8 cellular contexts compared by ENCODE assay signal in genomic region chr11:125164422-125165110, GRCh38. TPM values are rescaled to one million over a fixed set of nuclear protein-coding genes. Genes with fewer than 3 reads are reported as not detected.
DNase-seq lines count a peak whose midpoint lies in the region; ATAC-seq and TF ChIP-seq lines count a peak whose summit lies in the region.

A gene with protein sequence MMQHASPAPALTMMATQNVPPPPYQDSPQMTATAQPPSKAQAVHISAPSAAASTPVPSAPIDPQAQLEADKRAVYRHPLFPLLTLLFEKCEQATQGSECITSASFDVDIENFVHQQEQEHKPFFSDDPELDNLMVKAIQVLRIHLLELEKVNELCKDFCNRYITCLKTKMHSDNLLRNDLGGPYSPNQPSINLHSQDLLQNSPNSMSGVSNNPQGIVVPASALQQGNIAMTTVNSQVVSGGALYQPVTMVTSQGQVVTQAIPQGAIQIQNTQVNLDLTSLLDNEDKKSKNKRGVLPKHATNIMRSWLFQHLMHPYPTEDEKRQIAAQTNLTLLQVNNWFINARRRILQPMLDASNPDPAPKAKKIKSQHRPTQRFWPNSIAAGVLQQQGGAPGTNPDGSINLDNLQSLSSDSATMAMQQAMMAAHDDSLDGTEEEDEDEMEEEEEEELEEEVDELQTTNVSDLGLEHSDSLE (plus strand): TSS chr11:125164751. CDS start chr11:125351306, 186,555 bp downstream.

- intact Hi-C loops in activated CD4-positive, alpha-beta T cell treated with anti-CD3 and anti-CD28 coated beads for 36 hours (cut with DNase I, micrococcal nuclease): loop anchor here (1.0 to 10.0 kb wide), 6 partner anchors 54 to 710 kb away; partner anchors contain the start of genes SIAE (in 1 of the 2), SPA17 (in 1 of the 2) and TMEM218 (in 1 of the 2)
- intact Hi-C loops in colonic mucosa (cut with DNase I) (loop anchor here (5.0 kb wide), 1 partner anchor 183 kb away; no protein-coding TSS in a partner anchor), left colon (cut with DNase I, micrococcal nuclease) (loop anchor here in 1 of 2 donors (5.0 kb wide), 1 partner anchor 183 kb away; no protein-coding TSS in a partner anchor)

- DNase-seq in NCI-H1436 (lab: John Stamatoyannopoulos, UW): peak; percentile 34
- no peak for DNase-seq in NCI-H1436 treated with DMSO at 0.1 percent for 48 hours (lab: John Stamatoyannopoulos, UW)
- DNase-seq in NCI-H1048 (lab: John Stamatoyannopoulos, UW): peak; percentile 72
- peak; percentile 83 for DNase-seq in activated CD4-positive, alpha-beta T cell treated with anti-CD3 and anti-CD28 coated beads for 36 hours
- DNase-seq in colonic mucosa: peak; percentile 65
- peak; percentile 44 to 70 for DNase-seq in left colon
- DNase-seq in stimulated activated CD4-positive, alpha-beta T cell treated with anti-CD3 and anti-CD28 coated beads, Interleukin-1b, Interleukin-23, amount 100 ng/mL, for 48 hours: peak; percentile 76

- peaks cover 18% of the 10 kb centered on the region for H3K4me1 Mint-ChIP-seq in activated CD4-positive, alpha-beta T cell treated with anti-CD3 and anti-CD28 coated beads for 36 hours

- peak within 1 kb of the TSS in 1 of 2 donors; percentile 53 for H3K9ac ChIP-seq in colonic mucosa (ENCODE audit: low read depth in 2 of 2, low read length in 2 of 2)

- H3K27ac ChIP-seq in colonic mucosa: peak within 1 kb of the TSS; percentile 44

- peak; percentile 85 for ATAC-seq in activated CD4-positive, alpha-beta T cell treated with anti-CD3 and anti-CD28 coated beads for 36 hours
- ATAC-seq in left colon (peak; percentile 78), HG03196 (IDR thresholded peaks at IDR 0.05; ENCODE audit: unreplicated experiment) (no peak)

- POLR2A ChIA-PET in activated CD4-positive, alpha-beta T cell treated with anti-CD3 and anti-CD28 coated beads for 36 hours (lab: Charles Lee): no interaction called here

- peaks cover 33% of the 10 kb centered on the region for H3K27me3 ChIP-seq in colonic mucosa

- no peaks in the 10 kb centered on the region for H3K36me3 Mint-ChIP-seq in activated CD4-positive, alpha-beta T cell treated with anti-CD3 and anti-CD28 coated beads for 36 hours (ENCODE audit: low read depth)

- no peaks in the 10 kb centered on the region for H3K9me3 Mint-ChIP-seq in activated CD4-positive, alpha-beta T cell treated with anti-CD3 and anti-CD28 coated beads for 36 hours (ENCODE audit: low read depth)

- H3K4me3 Mint-ChIP-seq in activated CD4-positive, alpha-beta T cell treated with anti-CD3 and anti-CD28 coated beads for 36 hours: peak within 1 kb of the TSS; percentile 77

- H3K27me3 Mint-ChIP-seq in activated CD4-positive, alpha-beta T cell treated with anti-CD3 and anti-CD28 coated beads for 36 hours: peaks cover 53% of the 10 kb centered on the region

- H3K9me3 ChIP-seq in colonic mucosa: no peaks in the 10 kb centered on the region

- peak; percentile 35 for TF ChIP-seq CTCF in colonic mucosa (IDR thresholded peaks at IDR 0.05)

- H3K36me3 ChIP-seq in colonic mucosa: no peaks in the 10 kb centered on the region

- CTCF ChIA-PET in activated CD4-positive, alpha-beta T cell treated with anti-CD3 and anti-CD28 coated beads for 36 hours (lab: Charles Lee): interaction anchor here (0.5 to 1.0 kb wide), 2 partner anchors 9 to 343 kb away, joined by 3 to 4 read pairs; no protein-coding TSS in a partner anchor

- no peaks in the 10 kb centered on the region for H3K4me1 ChIP-seq in colonic mucosa

- peak within 1 kb of the TSS; percentile 49 for H3K4me3 ChIP-seq in colonic mucosa

- peak within 1 kb of the TSS; percentile 51 for H3K27ac Mint-ChIP-seq in activated CD4-positive, alpha-beta T cell treated with anti-CD3 and anti-CD28 coated beads for 36 hours

RNA-seq across cellular contexts. Expression of the gene that starts here (rescaled TPM):
- not detected for total RNA-seq in activated CD4-positive, alpha-beta T cell treated with anti-CD3 and anti-CD28 coated beads for 36 hours
- total RNA-seq in colonic mucosa: 1 to 10 TPM in 1 of 2 donors, under 1 TPM in 1; 0.52 to 1.3 TPM
- total RNA-seq in left colon: 1 to 10 TPM in 1 of 2 donors, under 1 TPM in 1; 0.49 to 1.5 TPM

Comparison
In these comparisons a context has a peak if more than half of its experiments do, and no peak if none do; other contexts are left out.
1. Peak in DNase-seq and ATAC-seq in activated CD4-positive, alpha-beta T cell treated with anti-CD3 and anti-CD28 coated beads for 36 hours; RNA of the gene not detected or under 1 TPM.